Comparison of ENCODE assay signal across 1 cellular context in genomic region chr17:50467114-50467854, GRCh38.
TF ChIP-seq lines count a peak whose summit lies in the region.

No MANE protein-coding gene starts in this region.

TF ChIP-seq in GM23338, 12 proteins besides CTCF, POLR2A, EP300 and RAD21:
- no peak for TF ChIP-seq NANOG (IDR thresholded peaks at IDR 0.05; ENCODE audit: borderline replicate concordance)
- no peak for TF ChIP-seq EZH2 (IDR thresholded peaks at IDR 0.05; ENCODE audit: low read depth, unreplicated experiment)
- no peak for TF ChIP-seq ZNF114 (CRISPR knock-in tag; IDR thresholded peaks at IDR 0.05)
- TF ChIP-seq POLR2AphosphoS5 (IDR thresholded peaks at IDR 0.05; ENCODE audit: low read depth), result no peak
- TF ChIP-seq, protein P1, sequence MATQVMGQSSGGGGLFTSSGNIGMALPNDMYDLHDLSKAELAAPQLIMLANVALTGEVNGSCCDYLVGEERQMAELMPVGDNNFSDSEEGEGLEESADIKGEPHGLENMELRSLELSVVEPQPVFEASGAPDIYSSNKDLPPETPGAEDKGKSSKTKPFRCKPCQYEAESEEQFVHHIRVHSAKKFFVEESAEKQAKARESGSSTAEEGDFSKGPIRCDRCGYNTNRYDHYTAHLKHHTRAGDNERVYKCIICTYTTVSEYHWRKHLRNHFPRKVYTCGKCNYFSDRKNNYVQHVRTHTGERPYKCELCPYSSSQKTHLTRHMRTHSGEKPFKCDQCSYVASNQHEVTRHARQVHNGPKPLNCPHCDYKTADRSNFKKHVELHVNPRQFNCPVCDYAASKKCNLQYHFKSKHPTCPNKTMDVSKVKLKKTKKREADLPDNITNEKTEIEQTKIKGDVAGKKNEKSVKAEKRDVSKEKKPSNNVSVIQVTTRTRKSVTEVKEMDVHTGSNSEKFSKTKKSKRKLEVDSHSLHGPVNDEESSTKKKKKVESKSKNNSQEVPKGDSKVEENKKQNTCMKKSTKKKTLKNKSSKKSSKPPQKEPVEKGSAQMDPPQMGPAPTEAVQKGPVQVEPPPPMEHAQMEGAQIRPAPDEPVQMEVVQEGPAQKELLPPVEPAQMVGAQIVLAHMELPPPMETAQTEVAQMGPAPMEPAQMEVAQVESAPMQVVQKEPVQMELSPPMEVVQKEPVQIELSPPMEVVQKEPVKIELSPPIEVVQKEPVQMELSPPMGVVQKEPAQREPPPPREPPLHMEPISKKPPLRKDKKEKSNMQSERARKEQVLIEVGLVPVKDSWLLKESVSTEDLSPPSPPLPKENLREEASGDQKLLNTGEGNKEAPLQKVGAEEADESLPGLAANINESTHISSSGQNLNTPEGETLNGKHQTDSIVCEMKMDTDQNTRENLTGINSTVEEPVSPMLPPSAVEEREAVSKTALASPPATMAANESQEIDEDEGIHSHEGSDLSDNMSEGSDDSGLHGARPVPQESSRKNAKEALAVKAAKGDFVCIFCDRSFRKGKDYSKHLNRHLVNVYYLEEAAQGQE (IDR thresholded peaks at IDR 0.05; ENCODE audit: unreplicated experiment), result no peak
- TF ChIP-seq ZNF331 (CRISPR knock-in tag; IDR thresholded peaks at IDR 0.05; ENCODE audit: low read depth), result no peak
- TF ChIP-seq ZNF462 (CRISPR knock-in tag; IDR thresholded peaks at IDR 0.05), result no peak
- TF ChIP-seq STAT1 (IDR thresholded peaks at IDR 0.05; ENCODE audit: unreplicated experiment), result no peak
- TF ChIP-seq, protein P2, sequence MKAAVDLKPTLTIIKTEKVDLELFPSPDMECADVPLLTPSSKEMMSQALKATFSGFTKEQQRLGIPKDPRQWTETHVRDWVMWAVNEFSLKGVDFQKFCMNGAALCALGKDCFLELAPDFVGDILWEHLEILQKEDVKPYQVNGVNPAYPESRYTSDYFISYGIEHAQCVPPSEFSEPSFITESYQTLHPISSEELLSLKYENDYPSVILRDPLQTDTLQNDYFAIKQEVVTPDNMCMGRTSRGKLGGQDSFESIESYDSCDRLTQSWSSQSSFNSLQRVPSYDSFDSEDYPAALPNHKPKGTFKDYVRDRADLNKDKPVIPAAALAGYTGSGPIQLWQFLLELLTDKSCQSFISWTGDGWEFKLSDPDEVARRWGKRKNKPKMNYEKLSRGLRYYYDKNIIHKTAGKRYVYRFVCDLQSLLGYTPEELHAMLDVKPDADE (IDR thresholded peaks at IDR 0.05), result no peak
- TF ChIP-seq JUNB (IDR thresholded peaks at IDR 0.05; ENCODE audit: unreplicated experiment), result no peak
- no peak for TF ChIP-seq CREB1 (CRISPR knock-in tag; IDR thresholded peaks at IDR 0.05; ENCODE audit: low read depth)
- TF ChIP-seq EZH2phosphoT487 (IDR thresholded peaks at IDR 0.05; ENCODE audit: unreplicated experiment), result no peak
